In genomic region chr1:239719642-239720258, GRCh38 we compare ENCODE assay signal across 8 cellular contexts.
DNase-seq lines count a peak whose midpoint lies in the region; ATAC-seq and TF ChIP-seq lines count a peak whose summit lies in the region.

No MANE protein-coding gene starts in this region.

- H3K4me3 ChIP-seq in ascending aorta (no peak overlapping the region), H7 (ENCODE audit: insufficient read depth, low read depth, low read length) (no peak overlapping the region), left lung (peak overlapping the region in 1 of 2 donors; percentile 2)

- H3K27ac Mint-ChIP-seq in CD14-positive monocyte (peak overlapping the region in 5 of 7 donors; percentile 8 to 73 (median 46)), natural killer cell (peak overlapping the region; percentile 92 to 94)
- peak overlapping the region; percentile 99 for H3K27ac Mint-ChIP-seq in activated T-cell treated with anti-CD3 and anti-CD28 coated beads, Interleukin-2, amount 50 U/mL, for 24 hours

- no peak overlapping the region for H3K27ac ChIP-seq in ascending aorta
- peak overlapping the region in 1 of 2 donors; percentile 35 for H3K27ac ChIP-seq in left lung

- H3K27me3 ChIP-seq in ascending aorta: no peaks in the 10 kb centered on the region
- no peaks in the 10 kb centered on the region for H3K27me3 ChIP-seq in H7 (ENCODE audit: control insufficient read depth, insufficient read depth, low read length)
- no peaks in the 10 kb centered on the region for H3K27me3 ChIP-seq in left lung

- no peaks in the 10 kb centered on the region for H3K36me3 Mint-ChIP-seq in CD14-positive monocyte
- H3K36me3 Mint-ChIP-seq in activated T-cell treated with anti-CD3 and anti-CD28 coated beads, Interleukin-2, amount 50 U/mL, for 24 hours (ENCODE audit: low read depth): peaks cover 27% of the 10 kb centered on the region
- peaks cover 8% of the 10 kb centered on the region for H3K36me3 Mint-ChIP-seq in natural killer cell

- ATAC-seq in natural killer cell (peak; percentile 86 to 92 (median 88)), left lung (no peak), GM21381 (IDR thresholded peaks at IDR 0.05; ENCODE audit: unreplicated experiment) (no peak)

- H3K4me3 Mint-ChIP-seq in CD14-positive monocyte (peak overlapping the region; percentile 68 to 95), natural killer cell (peak overlapping the region; percentile 90)
- H3K4me3 Mint-ChIP-seq in activated T-cell treated with anti-CD3 and anti-CD28 coated beads, Interleukin-2, amount 50 U/mL, for 24 hours: no peak overlapping the region

- H3K4me1 Mint-ChIP-seq in CD14-positive monocyte (peaks cover 30% of the 10 kb centered on the region), natural killer cell (peaks cover 42 to 53% of the 10 kb centered on the region in 2 donors)
- H3K4me1 Mint-ChIP-seq in activated T-cell treated with anti-CD3 and anti-CD28 coated beads, Interleukin-2, amount 50 U/mL, for 24 hours (ENCODE audit: low read depth): peaks cover 38% of the 10 kb centered on the region

- TF ChIP-seq CTCF in CD14-positive monocyte (IDR thresholded peaks at IDR 0.05) (no peak), natural killer cell (IDR thresholded peaks at IDR 0.05) (no peak), ascending aorta (IDR thresholded peaks at IDR 0.05) (no peak), left lung (IDR thresholded peaks at IDR 0.05) (no peak)

- H3K9me3 Mint-ChIP-seq in CD14-positive monocyte (no peaks in the 10 kb centered on the region), natural killer cell (no peaks in the 10 kb centered on the region)
- H3K9me3 Mint-ChIP-seq in activated T-cell treated with anti-CD3 and anti-CD28 coated beads, Interleukin-2, amount 50 U/mL, for 24 hours: no peaks in the 10 kb centered on the region

- DNase-seq in CD14-positive monocyte (ENCODE audit: low spot score) (no peak), RPMI7951 (ENCODE audit: low read depth) (peak; percentile 21), natural killer cell (peak; percentile 36), ascending aorta (ENCODE audit: low spot score in 2 of 2) (no peak), H7 (no peak), left lung (no peak)
- peak; percentile 37 for DNase-seq in activated T-cell treated with anti-CD3 and anti-CD28 coated beads, Interleukin-2, amount 50 U/mL, for 24 hours

- intact Hi-C loops in CD14-positive monocyte (cut with micrococcal nuclease): no loop called here
- intact Hi-C loops in natural killer cell (cut with micrococcal nuclease): no loop called here
- intact Hi-C loops in ascending aorta (cut with DNase I): no loop called here
- intact Hi-C loops in left lung (cut with DNase I): no loop called here

- H3K27me3 Mint-ChIP-seq in CD14-positive monocyte (ENCODE audit: low read depth in 3 of 3) (no peaks in the 10 kb centered on the region), natural killer cell (ENCODE audit: low read depth in 2 of 2) (no peaks in the 10 kb centered on the region)
- no peaks in the 10 kb centered on the region for H3K27me3 Mint-ChIP-seq in activated T-cell treated with anti-CD3 and anti-CD28 coated beads, Interleukin-2, amount 50 U/mL, for 24 hours

- H3K36me3 ChIP-seq in ascending aorta: no peaks in the 10 kb centered on the region
- H3K36me3 ChIP-seq in H7 (replicated peaks; ENCODE audit: control insufficient read depth, insufficient read depth, low read length): no peaks in the 10 kb centered on the region
- H3K36me3 ChIP-seq in left lung: no peaks in the 10 kb centered on the region

- H3K4me1 ChIP-seq in ascending aorta: no peaks in the 10 kb centered on the region
- peaks cover 0 to 21% of the 10 kb centered on the region in 2 donors for H3K4me1 ChIP-seq in left lung

- no peaks in the 10 kb centered on the region for H3K9me3 ChIP-seq in ascending aorta
- H3K9me3 ChIP-seq in left lung: no peaks in the 10 kb centered on the region

Comparison
In these comparisons a context has a peak if more than half of its experiments do, and no peak if none do; other contexts are left out.
1. DNase-seq: peak in RPMI7951 (single experiment), activated T-cell treated with anti-CD3 and anti-CD28 coated beads, Interleukin-2, amount 50 U/mL, for 24 hours (single experiment) and natural killer cell (single experiment); none in CD14-positive monocyte (single experiment), ascending aorta (0 of 2), H7 (single experiment) and left lung (0 of 2).
2. H3K27ac Mint-ChIP-seq: peak in every context shown above with its lines; median percentile 99 in activated T-cell treated with anti-CD3 and anti-CD28 coated beads, Interleukin-2, amount 50 U/mL, for 24 hours; 93 in natural killer cell; 46 in CD14-positive monocyte.
3. ATAC-seq: peak in natural killer cell (3 of 3); none in left lung (single experiment) and GM21381 (single experiment).